Comparison of ENCODE assay signal across 1 cellular context in the genomic region with DNA sequence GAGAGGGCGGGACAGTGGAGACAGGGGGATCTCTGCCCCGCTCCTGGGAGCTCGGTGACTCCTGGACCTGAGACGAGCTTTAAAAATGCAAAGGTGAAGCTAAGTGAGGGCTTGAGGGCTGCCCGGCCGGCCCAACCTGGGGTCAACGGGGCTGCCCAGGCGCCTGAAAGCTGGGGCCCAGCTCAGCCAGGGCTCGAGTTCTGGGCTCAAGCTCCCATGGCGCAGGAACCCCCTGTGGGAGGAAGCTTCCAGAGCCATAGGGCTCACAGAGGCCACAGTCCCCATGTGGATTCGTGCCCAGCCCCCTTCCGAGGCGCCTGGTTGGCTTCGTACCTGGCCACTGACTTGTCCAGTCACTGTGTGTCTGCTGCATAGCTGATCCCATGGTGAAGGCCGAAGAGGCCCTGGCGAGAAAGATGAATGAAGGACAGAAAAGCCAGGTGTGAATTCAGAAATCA.
TF ChIP-seq lines count a peak whose summit lies in the region.

No MANE protein-coding gene starts in this region.

TF ChIP-seq in HepG2, 621 proteins besides CTCF, POLR2A, EP300 and RAD21 (continued from another document):
- TF ChIP-seq AGO2 (optimal IDR thresholded peaks at IDR 0.05; ENCODE audit: low read depth, low read length) = peak; percentile 52
- TF ChIP-seq HNRNPL (IDR thresholded peaks at IDR 0.05; ENCODE audit: low read depth, low read length) = no peak
- no peak for TF ChIP-seq ZNF7 (CRISPR knock-in tag; IDR thresholded peaks at IDR 0.05)
- no peak for TF ChIP-seq MBD4 (IDR thresholded peaks at IDR 0.05; ENCODE audit: borderline replicate concordance, low read length)
- no peak for TF ChIP-seq ZNF562 (CRISPR knock-in tag; IDR thresholded peaks at IDR 0.05; ENCODE audit: borderline replicate concordance)
- TF ChIP-seq BORCS8-MEF2B (CRISPR knock-in tag; IDR thresholded peaks at IDR 0.05) = 0 out of 2 replicates have a peak, but pooled peaks have one; percentile 17
- TF ChIP-seq CENPX (CRISPR knock-in tag; IDR thresholded peaks at IDR 0.05) = no peak
- no peak for TF ChIP-seq ZNF605 (CRISPR knock-in tag; IDR thresholded peaks at IDR 0.05)
- no peak for TF ChIP-seq ELF4 (CRISPR knock-in tag; IDR thresholded peaks at IDR 0.05; ENCODE audit: borderline replicate concordance)
- TF ChIP-seq, protein P1, sequence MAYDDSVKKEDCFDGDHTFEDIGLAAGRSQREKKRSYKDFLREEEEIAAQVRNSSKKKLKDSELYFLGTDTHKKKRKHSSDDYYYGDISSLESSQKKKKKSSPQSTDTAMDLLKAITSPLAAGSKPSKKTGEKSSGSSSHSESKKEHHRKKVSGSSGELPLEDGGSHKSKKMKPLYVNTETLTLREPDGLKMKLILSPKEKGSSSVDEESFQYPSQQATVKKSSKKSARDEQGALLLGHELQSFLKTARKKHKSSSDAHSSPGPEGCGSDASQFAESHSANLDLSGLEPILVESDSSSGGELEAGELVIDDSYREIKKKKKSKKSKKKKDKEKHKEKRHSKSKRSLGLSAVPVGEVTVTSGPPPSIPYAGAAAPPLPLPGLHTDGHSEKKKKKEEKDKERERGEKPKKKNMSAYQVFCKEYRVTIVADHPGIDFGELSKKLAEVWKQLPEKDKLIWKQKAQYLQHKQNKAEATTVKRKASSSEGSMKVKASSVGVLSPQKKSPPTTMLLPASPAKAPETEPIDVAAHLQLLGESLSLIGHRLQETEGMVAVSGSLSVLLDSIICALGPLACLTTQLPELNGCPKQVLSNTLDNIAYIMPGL (CRISPR knock-in tag; IDR thresholded peaks at IDR 0.05; ENCODE audit: borderline replicate concordance in 1 of 2, low read depth in 1 of 2) = no peak
- TF ChIP-seq ZNF354B (CRISPR knock-in tag; IDR thresholded peaks at IDR 0.05) = no peak
- TF ChIP-seq, protein P2, sequence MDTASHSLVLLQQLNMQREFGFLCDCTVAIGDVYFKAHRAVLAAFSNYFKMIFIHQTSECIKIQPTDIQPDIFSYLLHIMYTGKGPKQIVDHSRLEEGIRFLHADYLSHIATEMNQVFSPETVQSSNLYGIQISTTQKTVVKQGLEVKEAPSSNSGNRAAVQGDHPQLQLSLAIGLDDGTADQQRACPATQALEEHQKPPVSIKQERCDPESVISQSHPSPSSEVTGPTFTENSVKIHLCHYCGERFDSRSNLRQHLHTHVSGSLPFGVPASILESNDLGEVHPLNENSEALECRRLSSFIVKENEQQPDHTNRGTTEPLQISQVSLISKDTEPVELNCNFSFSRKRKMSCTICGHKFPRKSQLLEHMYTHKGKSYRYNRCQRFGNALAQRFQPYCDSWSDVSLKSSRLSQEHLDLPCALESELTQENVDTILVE (CRISPR knock-in tag; IDR thresholded peaks at IDR 0.05) = no peak
- TF ChIP-seq ZBTB3 (CRISPR knock-in tag; IDR thresholded peaks at IDR 0.05; ENCODE audit: borderline replicate concordance, low read depth) = no peak
- TF ChIP-seq, protein P3, sequence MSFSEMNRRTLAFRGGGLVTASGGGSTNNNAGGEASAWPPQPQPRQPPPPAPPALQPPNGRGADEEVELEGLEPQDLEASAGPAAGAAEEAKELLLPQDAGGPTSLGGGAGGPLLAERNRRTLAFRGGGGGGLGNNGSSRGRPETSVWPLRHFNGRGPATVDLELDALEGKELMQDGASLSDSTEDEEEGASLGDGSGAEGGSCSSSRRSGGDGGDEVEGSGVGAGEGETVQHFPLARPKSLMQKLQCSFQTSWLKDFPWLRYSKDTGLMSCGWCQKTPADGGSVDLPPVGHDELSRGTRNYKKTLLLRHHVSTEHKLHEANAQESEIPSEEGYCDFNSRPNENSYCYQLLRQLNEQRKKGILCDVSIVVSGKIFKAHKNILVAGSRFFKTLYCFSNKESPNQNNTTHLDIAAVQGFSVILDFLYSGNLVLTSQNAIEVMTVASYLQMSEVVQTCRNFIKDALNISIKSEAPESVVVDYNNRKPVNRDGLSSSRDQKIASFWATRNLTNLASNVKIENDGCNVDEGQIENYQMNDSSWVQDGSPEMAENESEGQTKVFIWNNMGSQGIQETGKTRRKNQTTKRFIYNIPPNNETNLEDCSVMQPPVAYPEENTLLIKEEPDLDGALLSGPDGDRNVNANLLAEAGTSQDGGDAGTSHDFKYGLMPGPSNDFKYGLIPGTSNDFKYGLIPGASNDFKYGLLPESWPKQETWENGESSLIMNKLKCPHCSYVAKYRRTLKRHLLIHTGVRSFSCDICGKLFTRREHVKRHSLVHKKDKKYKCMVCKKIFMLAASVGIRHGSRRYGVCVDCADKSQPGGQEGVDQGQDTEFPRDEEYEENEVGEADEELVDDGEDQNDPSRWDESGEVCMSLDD (CRISPR knock-in tag; IDR thresholded peaks at IDR 0.05; ENCODE audit: borderline replicate concordance) = no peak
